In genomic region chr5:124232517-124232916, GRCh38 we compare ENCODE assay signal across 26 cellular contexts.
DNase-seq lines count a peak whose midpoint lies in the region; ATAC-seq and TF ChIP-seq lines count a peak whose summit lies in the region.
"Had no signal": no experiment of that assay in that cellular context is flagged by ENCODE, and none has a peak within 500 bp of the region (broad histone marks: within the 10 kb centered on the region; RNA-seq: fewer than 3 reads in every experiment).

No MANE protein-coding gene starts in this region.

- CTCF ChIA-PET in HEK293T (lab: Yijun Ruan, JAX), result no interaction called here

- peaks cover 8% of the 10 kb centered on the region for H3K9me3 Mint-ChIP-seq in type B pancreatic cell
- H3K9me3 Mint-ChIP-seq: activated T-helper 2 cell treated with anti-CD3 and anti-CD28 coated beads, Interferon-gamma antibody, Interleukin-2, Interleukin-4, amounts not matched to agents 10 μg/mL and 5 μg/mL and 100 μg/mL, durations not matched to agents 14 hours and 24 hours and 36 hours had no signal

- no peak for ATAC-seq in GM18907 (IDR thresholded peaks at IDR 0.05; ENCODE audit: unreplicated experiment)
- ATAC-seq: activated CD4-positive, alpha-beta T cell treated with anti-CD3 and anti-CD28 coated beads for 36 hours; activated CD8-positive, alpha-beta T cell treated with anti-CD3 and anti-CD28 coated beads, Interleukin-2, amount 10 ng/mL, durations not matched to agents 7 days and 5 days; activated naive CD4-positive, alpha-beta T cell treated with anti-CD3 and anti-CD28 coated beads, Interleukin-2, amount 50 U/mL, for 72 hours; gastrocnemius medialis; left lung; naive thymus-derived CD8-positive, alpha-beta T cell had no signal

- peak overlapping the region; percentile 83 for H3K27ac ChIP-seq in caudate nucleus (ENCODE audit: low read depth, low read length)
- H3K27ac ChIP-seq: cardiac muscle cell, gastrocnemius medialis, HL-60, left lung, ovary, testis, uterus had no signal

- peak; percentile 45 for DNase-seq in NOMO-1 treated with DMSO at 0.1 percent for 48 hours (lab: John Stamatoyannopoulos, UW; ENCODE audit: unreplicated experiment)
- peak in 2 of 61 donors; percentile 1 to 22 for DNase-seq in caudate nucleus (lab: John Stamatoyannopoulos, UW)
- peak; percentile 22 for DNase-seq in midbrain (lab: John Stamatoyannopoulos, UW)
- DNase-seq in type B pancreatic cell (ENCODE audit: extremely low spot score, unreplicated experiment), result no peak
- DNase-seq in stimulated activated CD4-positive, alpha-beta T cell treated with anti-CD3 and anti-CD28 coated beads, Interleukin-4, amount 100 ng/mL, for 1 hour, result no peak
- DNase-seq in HEK293T (ENCODE audit: extremely low spot score), result no peak
- DNase-seq: activated CD4-positive, alpha-beta T cell treated with anti-CD3 and anti-CD28 coated beads for 36 hours; activated CD8-positive, alpha-beta T cell treated with anti-CD3 and anti-CD28 coated beads, Interleukin-2, amount 10 ng/mL, durations not matched to agents 7 days and 5 days; DND-41; gastrocnemius medialis; left lung; naive thymus-derived CD8-positive, alpha-beta T cell; NCI-H1048; NCI-H187 treated with DMSO at 0.1 percent for 48 hours; NCI-H526 treated with DMSO at 0.1 percent for 48 hours; ovary; retina; T-helper 2 cell; testis; uterus had no signal

- peaks cover 29% of the 10 kb centered on the region for H3K27me3 Mint-ChIP-seq in type B pancreatic cell
- H3K27me3 Mint-ChIP-seq: dendritic cell treated with granulocyte-macrophage colony-stimulating factor and Interleukin-4, amounts not matched to agents 40 ng/mL and 50 ng/mL, for 4 days had no signal

- peak overlapping the region; percentile 37 for H3K4me3 Mint-ChIP-seq in type B pancreatic cell
- H3K4me3 Mint-ChIP-seq: activated CD4-positive, alpha-beta T cell treated with anti-CD3 and anti-CD28 coated beads for 36 hours; activated CD8-positive, alpha-beta T cell treated with anti-CD3 and anti-CD28 coated beads, Interleukin-2, amount 10 ng/mL, durations not matched to agents 7 days and 5 days; dendritic cell treated with granulocyte-macrophage colony-stimulating factor and Interleukin-4, amounts not matched to agents 40 ng/mL and 50 ng/mL, for 4 days; naive thymus-derived CD8-positive, alpha-beta T cell had no signal

- TF ChIP-seq CTCF in type B pancreatic cell (conservative IDR thresholded peaks at IDR 0.05), result no peak

- POLR2A ChIA-PET in HEK293T (lab: Yijun Ruan, JAX), result no interaction called here

- peaks cover 8% of the 10 kb centered on the region for H3K36me3 Mint-ChIP-seq in type B pancreatic cell
- H3K36me3 Mint-ChIP-seq: naive thymus-derived CD8-positive, alpha-beta T cell had no signal

- no peak overlapping the region for H3K27ac Mint-ChIP-seq in type B pancreatic cell
- H3K27ac Mint-ChIP-seq: activated CD4-positive, alpha-beta T cell treated with anti-CD3 and anti-CD28 coated beads for 36 hours; activated CD8-positive, alpha-beta T cell treated with anti-CD3 and anti-CD28 coated beads, Interleukin-2, amount 10 ng/mL, durations not matched to agents 7 days and 5 days; activated naive CD4-positive, alpha-beta T cell treated with anti-CD3 and anti-CD28 coated beads, Interleukin-2, amount 50 U/mL, for 72 hours; activated T-helper 2 cell treated with anti-CD3 and anti-CD28 coated beads, Interferon-gamma antibody, Interleukin-2, Interleukin-4, amounts not matched to agents 10 μg/mL and 5 μg/mL and 100 μg/mL, durations not matched to agents 14 hours and 24 hours and 36 hours; dendritic cell treated with granulocyte-macrophage colony-stimulating factor and Interleukin-4, amounts not matched to agents 40 ng/mL and 50 ng/mL, for 4 days had no signal

- peaks cover 54% of the 10 kb centered on the region for H3K4me1 Mint-ChIP-seq in type B pancreatic cell (ENCODE audit: unreplicated experiment)
- H3K4me1 Mint-ChIP-seq: activated CD4-positive, alpha-beta T cell treated with anti-CD3 and anti-CD28 coated beads for 36 hours had no signal

TF ChIP-seq in HEK293T, 16 proteins besides CTCF, POLR2A, EP300 and RAD21:
- TF ChIP-seq L3MBTL2 (conservative IDR thresholded peaks at IDR 0.05), result no peak
- no peak for TF ChIP-seq LEF1 (IDR thresholded peaks at IDR 0.05; ENCODE audit: borderline replicate concordance)
TF ChIP-seq in HEK293T: peak in this region for 0.

Comparison
In these comparisons a context has a peak if more than half of its experiments do, and no peak if none do; other contexts are left out.
1. DNase-seq: peak in NOMO-1 treated with DMSO at 0.1 percent for 48 hours (single experiment) and midbrain (single experiment); none in type B pancreatic cell (single experiment), stimulated activated CD4-positive, alpha-beta T cell treated with anti-CD3 and anti-CD28 coated beads, Interleukin-4, amount 100 ng/mL, for 1 hour (single experiment) and HEK293T (single experiment).